Comparison of ENCODE assay signal across 8 cellular contexts in genomic region chr1:153277852-153278251, GRCh38. TPM values are rescaled to one million over a fixed set of nuclear protein-coding genes. Genes with fewer than 3 reads are reported as not detected.
A peak's percentile ranks its signal among the peaks of the same experiment; 100 is the strongest.
DNase-seq lines count a peak whose midpoint lies in the region; TF ChIP-seq lines count a peak whose summit lies in the region.
"Had no signal": no experiment of that assay in that cellular context is flagged by ENCODE, and none has a peak within 500 bp of the region (broad histone marks: within the 10 kb centered on the region; RNA-seq: fewer than 3 reads in every experiment).

No MANE protein-coding gene starts in this region.

- no peaks in the 10 kb centered on the region for H3F3A ChIP-seq in neural progenitor cell (ENCODE audit: low read depth)

- H3K9ac ChIP-seq in OCI-LY3 (ENCODE audit: low read length) (no peak overlapping the region), neural progenitor cell (no peak overlapping the region)

- H3K4me3 Mint-ChIP-seq in neural progenitor cell: no peak overlapping the region

- H3K9me3 Mint-ChIP-seq in neural progenitor cell: no peaks in the 10 kb centered on the region

- H3K27ac Mint-ChIP-seq in neural progenitor cell: no peak overlapping the region

- H3K4me1 ChIP-seq in OCI-LY3 (ENCODE audit: low read length) (peaks cover 38% of the 10 kb centered on the region), neural progenitor cell (no peaks in the 10 kb centered on the region)

- H3K4me3 ChIP-seq in HFF-Myc (replicated peaks; ENCODE audit: low read depth, low read length) (no peak overlapping the region), OCI-LY3 (ENCODE audit: low read length) (no peak overlapping the region), brain microvascular endothelial cell (ENCODE audit: low read depth, low read length) (no peak overlapping the region), neural progenitor cell (no peak overlapping the region)

- peak overlapping the region; percentile 12 for H3K4me2 ChIP-seq in OCI-LY3 (ENCODE audit: low read length)
- H3K4me2 ChIP-seq in neural progenitor cell: no peak overlapping the region

- H2AFZ ChIP-seq in OCI-LY3 (ENCODE audit: low read depth, low read length): no peak overlapping the region
- H2AFZ ChIP-seq in neural progenitor cell (replicated peaks): no peak overlapping the region

- 0 out of 2 replicates have a peak, but pooled peaks cover 3% of the 10 kb centered on the region for H3K27me3 ChIP-seq in OCI-LY3 (ENCODE audit: low read depth, low read length)
- H3K27me3 ChIP-seq in brain microvascular endothelial cell (replicated peaks): no peaks in the 10 kb centered on the region
- no peaks in the 10 kb centered on the region for H3K27me3 ChIP-seq in neural progenitor cell

- DNase-seq in GM13976 (ENCODE audit: low spot score) (no peak), HFF-Myc (ENCODE audit: extremely low read depth, low read depth) (no peak), brain microvascular endothelial cell (no peak), neural progenitor cell (ENCODE audit: low spot score) (no peak), NCI-H187 treated with DMSO at 0.1 percent for 48 hours (lab: John Stamatoyannopoulos, UW) (no peak), middle frontal gyrus (ENCODE audit: extremely low spot score, low spot score) (no peak)

- peaks cover 3% of the 10 kb centered on the region for H3K27me3 Mint-ChIP-seq in neural progenitor cell (ENCODE audit: insufficient read depth, low read depth)

- H3K36me3 Mint-ChIP-seq in neural progenitor cell: no peaks in the 10 kb centered on the region

- H4K20me1 ChIP-seq in OCI-LY3 (ENCODE audit: insufficient read depth, low read length) (no peaks in the 10 kb centered on the region), neural progenitor cell (ENCODE audit: low read depth) (no peaks in the 10 kb centered on the region)

- TF ChIP-seq CTCF in GM13976 (IDR thresholded peaks at IDR 0.05; ENCODE audit: borderline replicate concordance, control extremely low read depth, extremely low read depth, insufficient read depth, missing control alignments) (peak; percentile 73), HFF-Myc (IDR thresholded peaks at IDR 0.05; ENCODE audit: low read depth, low read length, missing control alignments) (peak; percentile 60), OCI-LY3 (IDR thresholded peaks at IDR 0.05; ENCODE audit: low read depth, low read length) (peak; percentile 99), brain microvascular endothelial cell (IDR thresholded peaks at IDR 0.05; ENCODE audit: low read depth, low read length, missing control alignments) (peak; percentile 61), neural progenitor cell (IDR thresholded peaks at IDR 0.05) (peak; percentile 21)

- H3K36me3 ChIP-seq in OCI-LY3 (replicated peaks; ENCODE audit: low read depth, low read length): no peaks in the 10 kb centered on the region
- no peaks in the 10 kb centered on the region for H3K36me3 ChIP-seq in brain microvascular endothelial cell (replicated peaks)
- peaks cover 4% of the 10 kb centered on the region for H3K36me3 ChIP-seq in neural progenitor cell

- H3K9me3 ChIP-seq in OCI-LY3 (ENCODE audit: insufficient read depth, low read length) (no peaks in the 10 kb centered on the region), neural progenitor cell (ENCODE audit: low read depth) (peaks cover 8% of the 10 kb centered on the region)

- no peaks in the 10 kb centered on the region for H3K4me1 Mint-ChIP-seq in neural progenitor cell

- no peaks in the 10 kb centered on the region for H3K79me2 ChIP-seq in OCI-LY3 (ENCODE audit: low read length)
- no peaks in the 10 kb centered on the region for H3K79me2 ChIP-seq in neural progenitor cell (ENCODE audit: low read depth)

- in situ Hi-C loops in GM13976 (cut with MboI; ENCODE audit: low sequenced_read_pairs, unreplicated experiment): no loop called here
- in situ Hi-C loops in brain microvascular endothelial cell (cut with HindIII; ENCODE audit: low pct_ligation_motif_present, low sequenced_read_pairs): no loop called here

- no peak overlapping the region for H3K27ac ChIP-seq in OCI-LY3 (ENCODE audit: low read length)
- H3K27ac ChIP-seq in brain microvascular endothelial cell: no peak overlapping the region
- H3K27ac ChIP-seq in neural progenitor cell: no peak overlapping the region

RNA-seq across cellular contexts. Expression of gene LORICRIN, which starts 18.4 kb away (rescaled TPM):
- total RNA-seq in neural progenitor cell (ENCODE audit: low replicate concordance): not detected in 2 replicates
- total RNA-seq: activated CD8-positive, alpha-beta memory T cell treated with anti-CD3 and anti-CD28 coated beads for 36 hours had no signal

RNA-seq across cellular contexts. Expression of gene PGLYRP3, which starts 34.9 kb away (rescaled TPM):
- not detected in 2 replicates for total RNA-seq in neural progenitor cell (ENCODE audit: low replicate concordance)
- total RNA-seq: activated CD8-positive, alpha-beta memory T cell treated with anti-CD3 and anti-CD28 coated beads for 36 hours had no signal

Comparison
In these comparisons a context has a peak if more than half of its experiments do, and no peak if none do; other contexts are left out.
1. CTCF ChIP-seq: peak in every context shown above with its lines; median percentile 99 in OCI-LY3; 73 in GM13976; 61 in brain microvascular endothelial cell; 60 in HFF-Myc; 21 in neural progenitor cell.